ENCODE assay signal across 15 cellular contexts in genomic region chr4:8539661-8540060, GRCh38. TPM values are rescaled to one million over a fixed set of nuclear protein-coding genes. Genes with fewer than 3 reads are reported as not detected.
A peak's percentile ranks its signal among the peaks of the same experiment; 100 is the strongest.
DNase-seq lines count a peak whose midpoint lies in the region; ATAC-seq and TF ChIP-seq lines count a peak whose summit lies in the region.
"Had no signal": no experiment of that assay in that cellular context is flagged by ENCODE, and none has a peak within 500 bp of the region (broad histone marks: within the 10 kb centered on the region; RNA-seq: fewer than 3 reads in every experiment).

No MANE protein-coding gene starts in this region.

- peaks cover 13% of the 10 kb centered on the region for H3K4me1 Mint-ChIP-seq in activated CD4-positive, alpha-beta T cell treated with anti-CD3 and anti-CD28 coated beads, Interleukin-2, amount 10 ng/mL, durations not matched to agents 7 days and 5 days
- H3K4me1 Mint-ChIP-seq in naive thymus-derived CD4-positive, alpha-beta T cell = peaks cover 0 to 11% (median 8%) of the 10 kb centered on the region in 7 donors
- H3K4me1 Mint-ChIP-seq in MCF 10A (ENCODE audit: insufficient read depth, unreplicated experiment) = peaks cover 24% of the 10 kb centered on the region
- peaks cover 2% of the 10 kb centered on the region for H3K4me1 Mint-ChIP-seq in activated naive CD8-positive, alpha-beta T cell treated with anti-CD3 and anti-CD28 coated beads, Interleukin-2, amount 50 U/mL, for 24 hours

- no peaks in the 10 kb centered on the region for H3K79me2 ChIP-seq in KMS-11 (ENCODE audit: insufficient read depth, low read depth)
- H3K79me2 ChIP-seq: parathyroid adenoma had no signal

- H3K27ac ChIP-seq in KMS-11 = 0 out of 2 replicates have a peak overlapping the region, but pooled peaks have one; percentile 33
- no peak overlapping the region for H3K27ac ChIP-seq in naive thymus-derived CD4-positive, alpha-beta T cell (ENCODE audit: low read depth, low read length)
- H3K27ac ChIP-seq: parathyroid adenoma had no signal

- no peaks in the 10 kb centered on the region for H3K27me3 Mint-ChIP-seq in activated CD4-positive, alpha-beta T cell treated with anti-CD3 and anti-CD28 coated beads, Interleukin-2, amount 10 ng/mL, durations not matched to agents 7 days and 5 days
- H3K27me3 Mint-ChIP-seq in naive thymus-derived CD4-positive, alpha-beta T cell = peaks cover 0 to under 1% (median 0%) of the 10 kb centered on the region in 5 donors
- H3K27me3 Mint-ChIP-seq in MCF 10A (ENCODE audit: insufficient read depth, unreplicated experiment) = no peaks in the 10 kb centered on the region
- H3K27me3 Mint-ChIP-seq in activated naive CD8-positive, alpha-beta T cell treated with anti-CD3 and anti-CD28 coated beads, Interleukin-2, amount 50 U/mL, for 24 hours = no peaks in the 10 kb centered on the region

- H3K9me3 ChIP-seq in naive thymus-derived CD4-positive, alpha-beta T cell (ENCODE audit: control insufficient read depth in 2 of 3, low read length in 3 of 3) = no peaks in the 10 kb centered on the region

- intact Hi-C loops in naive thymus-derived CD4-positive, alpha-beta T cell (cut with micrococcal nuclease) = loop anchor here in 1 of 2 donors (10.0 kb wide), 1 partner anchor 295 kb away; no protein-coding TSS in a partner anchor
- intact Hi-C loops in MCF 10A (cut with micrococcal nuclease) = loop anchor here (5.0 kb wide), 2 partner anchors 48 to 72 kb away; no protein-coding TSS in a partner anchor

- H2AFZ ChIP-seq in KMS-11 (ENCODE audit: low read depth) = peak overlapping the region; percentile 38
- H2AFZ ChIP-seq: parathyroid adenoma had no signal

- POLR2A ChIA-PET in activated CD4-positive, alpha-beta T cell treated with anti-CD3 and anti-CD28 coated beads, Interleukin-2, amount 10 ng/mL, durations not matched to agents 7 days and 5 days (lab: Charles Lee) = no interaction called here
- POLR2A ChIA-PET in naive thymus-derived CD4-positive, alpha-beta T cell (lab: Charles Lee) = no interaction called here
- POLR2A ChIA-PET in MCF 10A (lab: Yijun Ruan, JAX) = no interaction called here

- peaks cover 2% of the 10 kb centered on the region for H3K9me3 Mint-ChIP-seq in activated CD4-positive, alpha-beta T cell treated with anti-CD3 and anti-CD28 coated beads, Interleukin-2, amount 10 ng/mL, durations not matched to agents 7 days and 5 days
- H3K9me3 Mint-ChIP-seq in naive thymus-derived CD4-positive, alpha-beta T cell = peaks cover 0 to 9% (median 1%) of the 10 kb centered on the region in 11 donors
- H3K9me3 Mint-ChIP-seq in MCF 10A (ENCODE audit: unreplicated experiment) = no peaks in the 10 kb centered on the region
- peaks cover 3% of the 10 kb centered on the region for H3K9me3 Mint-ChIP-seq in activated naive CD8-positive, alpha-beta T cell treated with anti-CD3 and anti-CD28 coated beads, Interleukin-2, amount 50 U/mL, for 24 hours

- TF ChIP-seq CTCF in KMS-11 (conservative IDR thresholded peaks at IDR 0.05; ENCODE audit: low read depth, low read length) = no peak
- TF ChIP-seq CTCF in MCF 10A (IDR thresholded peaks at IDR 0.05; ENCODE audit: unreplicated experiment) = no peak

- H3K36me3 ChIP-seq in KMS-11 (ENCODE audit: insufficient read depth) = no peaks in the 10 kb centered on the region
- H3K36me3 ChIP-seq in naive thymus-derived CD4-positive, alpha-beta T cell (ENCODE audit: control insufficient read depth in 2 of 3, insufficient read depth in 3 of 3, low read length in 3 of 3) = no peaks in the 10 kb centered on the region

- no peak for DNase-seq in activated CD4-positive, alpha-beta T cell treated with anti-CD3 and anti-CD28 coated beads, Interleukin-2, amount 10 ng/mL, durations not matched to agents 7 days and 5 days
- DNase-seq in activated CD4-positive, alpha-beta T cell treated with anti-CD3 and anti-CD28 coated beads for 1 hour = no peak
- DNase-seq in naive thymus-derived CD4-positive, alpha-beta T cell = no peak
- DNase-seq in MCF 10A (ENCODE audit: unreplicated experiment) (no peak), NCI-H446 (lab: John Stamatoyannopoulos, UW) (no peak)
- DNase-seq in activated naive CD8-positive, alpha-beta T cell treated with anti-CD3 and anti-CD28 coated beads, Interleukin-2, amount 50 U/mL, for 24 hours = no peak
- DNase-seq: DND-41, IMR-90, midbrain, NCI-H146 had no signal

- CTCF ChIA-PET in activated CD4-positive, alpha-beta T cell treated with anti-CD3 and anti-CD28 coated beads, Interleukin-2, amount 10 ng/mL, durations not matched to agents 7 days and 5 days (lab: Charles Lee) = no interaction called here
- CTCF ChIA-PET in naive thymus-derived CD4-positive, alpha-beta T cell (lab: Charles Lee) = no interaction called here
- CTCF ChIA-PET in MCF 10A (lab: Yijun Ruan, JAX) = no interaction called here

- ATAC-seq in GM19351 (IDR thresholded peaks at IDR 0.05; ENCODE audit: unreplicated experiment) = peak; percentile 31
- peak; percentile 40 for ATAC-seq in naive thymus-derived CD4-positive, alpha-beta T cell
- ATAC-seq in activated naive CD8-positive, alpha-beta T cell treated with anti-CD3 and anti-CD28 coated beads, Interleukin-2, amount 50 U/mL, for 24 hours = no peak

- no peaks in the 10 kb centered on the region for H3K36me3 Mint-ChIP-seq in activated CD4-positive, alpha-beta T cell treated with anti-CD3 and anti-CD28 coated beads, Interleukin-2, amount 10 ng/mL, durations not matched to agents 7 days and 5 days (ENCODE audit: low read depth)
- no peaks in the 10 kb centered on the region for H3K36me3 Mint-ChIP-seq in naive thymus-derived CD4-positive, alpha-beta T cell
- H3K36me3 Mint-ChIP-seq in MCF 10A (ENCODE audit: insufficient read depth, unreplicated experiment) = peaks cover under 1% of the 10 kb centered on the region
- no peaks in the 10 kb centered on the region for H3K36me3 Mint-ChIP-seq in activated naive CD8-positive, alpha-beta T cell treated with anti-CD3 and anti-CD28 coated beads, Interleukin-2, amount 50 U/mL, for 24 hours (ENCODE audit: low read depth)

- H3K9ac ChIP-seq in KMS-11 = no peak overlapping the region
- H3K9ac ChIP-seq: parathyroid adenoma had no signal

- no peaks in the 10 kb centered on the region for H4K20me1 ChIP-seq in KMS-11 (ENCODE audit: insufficient read depth)

- H3K4me3 ChIP-seq in KMS-11 (IDR thresholded peaks at IDR 0.05; ENCODE audit: insufficient read depth, low read depth, low read length) = no peak overlapping the region
- no peak overlapping the region for H3K4me3 ChIP-seq in naive thymus-derived CD4-positive, alpha-beta T cell (ENCODE audit: low read length)

- no TSS peak for BruUV-seq in MCF 10A (replicated peaks; lab: Mats Ljungman, UMichigan)

- peak overlapping the region; percentile 17; the same call in 1 of the 2 replicates for H3K4me2 ChIP-seq in KMS-11

- H3K4me1 ChIP-seq in KMS-11 (ENCODE audit: low read depth, poor library complexity, severe bottlenecking) = peaks cover 15% of the 10 kb centered on the region
- H3K4me1 ChIP-seq in naive thymus-derived CD4-positive, alpha-beta T cell (ENCODE audit: control insufficient read depth in 2 of 2, insufficient read depth in 2 of 2, low read length in 2 of 2) = no peaks in the 10 kb centered on the region

- H3K27ac Mint-ChIP-seq in activated CD4-positive, alpha-beta T cell treated with anti-CD3 and anti-CD28 coated beads, Interleukin-2, amount 10 ng/mL, durations not matched to agents 7 days and 5 days = peak overlapping the region; percentile 74
- peak overlapping the region in 8 of 9 donors; percentile 24 to 87 (median 76) for H3K27ac Mint-ChIP-seq in naive thymus-derived CD4-positive, alpha-beta T cell
- no peak overlapping the region for H3K27ac Mint-ChIP-seq in MCF 10A (ENCODE audit: low read depth, unreplicated experiment)
- H3K27ac Mint-ChIP-seq in activated naive CD8-positive, alpha-beta T cell treated with anti-CD3 and anti-CD28 coated beads, Interleukin-2, amount 50 U/mL, for 24 hours = no peak overlapping the region

- no peaks in the 10 kb centered on the region for H3K27me3 ChIP-seq in KMS-11 (ENCODE audit: insufficient read depth, low read depth)
- H3K27me3 ChIP-seq in naive thymus-derived CD4-positive, alpha-beta T cell (ENCODE audit: control insufficient read depth in 2 of 2, insufficient read depth in 2 of 2, low read length in 2 of 2) = no peaks in the 10 kb centered on the region

- H3K4me3 Mint-ChIP-seq in activated CD4-positive, alpha-beta T cell treated with anti-CD3 and anti-CD28 coated beads, Interleukin-2, amount 10 ng/mL, durations not matched to agents 7 days and 5 days = peak overlapping the region; percentile 4
- peak overlapping the region in 9 of 10 donors; percentile 12 to 75 (median 56) for H3K4me3 Mint-ChIP-seq in naive thymus-derived CD4-positive, alpha-beta T cell
- no peak overlapping the region for H3K4me3 Mint-ChIP-seq in MCF 10A (ENCODE audit: unreplicated experiment)
- no peak overlapping the region for H3K4me3 Mint-ChIP-seq in activated naive CD8-positive, alpha-beta T cell treated with anti-CD3 and anti-CD28 coated beads, Interleukin-2, amount 50 U/mL, for 24 hours

RNA-seq across cellular contexts. Expression of gene GPR78, which starts 40.5 kb away (rescaled TPM):
- total RNA-seq in activated CD4-positive, alpha-beta T cell treated with anti-CD3 and anti-CD28 coated beads, Interleukin-2, amount 10 ng/mL, durations not matched to agents 7 days and 5 days = not detected
- total RNA-seq in naive thymus-derived CD4-positive, alpha-beta T cell = not detected
- polyA plus RNA-seq in naive thymus-derived CD4-positive, alpha-beta T cell = not detected
- not detected in 2 replicates for total RNA-seq in MCF 10A (2022)
- total RNA-seq: dermis microvascular lymphatic vessel endothelial cell, SK-MEL-5 had no signal

RNA-seq across cellular contexts. Expression of gene CPZ, which starts 52.9 kb away (rescaled TPM):
- total RNA-seq in activated CD4-positive, alpha-beta T cell treated with anti-CD3 and anti-CD28 coated beads, Interleukin-2, amount 10 ng/mL, durations not matched to agents 7 days and 5 days = not detected
- not detected for total RNA-seq in naive thymus-derived CD4-positive, alpha-beta T cell
- polyA plus RNA-seq in naive thymus-derived CD4-positive, alpha-beta T cell = not detected
- total RNA-seq in MCF 10A (2022) = not detected in 2 replicates
- total RNA-seq: dermis microvascular lymphatic vessel endothelial cell, SK-MEL-5 had no signal

Comparison
In these comparisons a context has a peak if more than half of its experiments do, and no peak if none do; other contexts are left out.
1. H3K27ac Mint-ChIP-seq: peak in activated CD4-positive, alpha-beta T cell treated with anti-CD3 and anti-CD28 coated beads, Interleukin-2, amount 10 ng/mL, durations not matched to agents 7 days and 5 days (single experiment) and naive thymus-derived CD4-positive, alpha-beta T cell (8 of 9); none in MCF 10A (single experiment) and activated naive CD8-positive, alpha-beta T cell treated with anti-CD3 and anti-CD28 coated beads, Interleukin-2, amount 50 U/mL, for 24 hours (single experiment).
2. H3K4me3 Mint-ChIP-seq: peak in activated CD4-positive, alpha-beta T cell treated with anti-CD3 and anti-CD28 coated beads, Interleukin-2, amount 10 ng/mL, durations not matched to agents 7 days and 5 days (single experiment) and naive thymus-derived CD4-positive, alpha-beta T cell (9 of 10); none in MCF 10A (single experiment) and activated naive CD8-positive, alpha-beta T cell treated with anti-CD3 and anti-CD28 coated beads, Interleukin-2, amount 50 U/mL, for 24 hours (single experiment).